ENCODE assay signal across 27 cellular contexts in the genomic region with DNA sequence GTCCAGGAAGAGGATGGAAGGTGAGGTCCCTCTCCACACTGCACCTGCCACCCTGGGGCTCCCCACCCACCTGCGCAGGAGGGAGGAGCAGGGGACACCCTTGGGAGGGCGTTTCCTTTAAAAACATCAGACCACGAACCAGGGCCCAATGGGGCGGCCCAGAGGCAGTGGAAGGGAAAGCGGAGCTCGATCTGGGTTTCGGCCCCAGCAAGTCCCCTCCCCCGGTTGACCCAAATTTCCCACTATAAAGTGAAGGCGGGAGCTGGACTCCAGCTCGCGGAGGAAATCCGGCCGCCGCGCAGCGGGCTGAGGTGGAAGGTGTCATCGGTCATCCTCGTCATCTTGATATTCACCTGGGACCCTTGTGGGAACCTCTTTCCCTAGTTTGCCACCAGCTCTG.
DNase-seq lines count a peak whose midpoint lies in the region; ATAC-seq and TF ChIP-seq lines count a peak whose summit lies in the region.
"Had no signal": no experiment of that assay in that cellular context is flagged by ENCODE, and none has a peak within 500 bp of the region (broad histone marks: within the 10 kb centered on the region; RNA-seq: fewer than 3 reads in every experiment).

No MANE protein-coding gene starts in this region.

- TF ChIP-seq POLR2A in stomach (IDR thresholded peaks at IDR 0.05): no peak

- intact Hi-C loops in stomach (cut with DNase I; ENCODE audit: low total_unique reads): no loop called here

- DNase-seq in activated CD4-positive, CD25-positive, alpha-beta regulatory T cell treated with anti-CD3 and anti-CD28 coated beads, Interleukin-2, amount 50 U/mL, for 72 hours: peak; percentile 19
- peak; percentile 71 for DNase-seq in H7
- peak; percentile 38 for DNase-seq in islet precursor cell
- peak; percentile 21 for DNase-seq in stomach
- DNase-seq: activated CD4-positive, alpha-beta T cell treated with anti-CD3 and anti-CD28 coated beads for 4 hours; CD4-positive, alpha-beta memory T cell; foreskin melanocyte; KBM-7; MG63; NCI-H510A; NK-92 treated with Interleukin-12 subunit alpha and Interleukin-12 subunit beta, amount 100 ng/mL, for 24 hours; PC-9; stimulated activated CD4-positive, alpha-beta T cell treated with anti-CD3 and anti-CD28 coated beads, Interleukin-12 subunit alpha, Interleukin-12 subunit beta, amount 100 ng/mL, for 4 hours; stimulated activated CD4-positive, alpha-beta T cell treated with anti-CD3 and anti-CD28 coated beads, Interleukin-4, amount 100 ng/mL, for 1 hour; T-helper 2 cell had no signal

- H3K36me3 ChIP-seq in H7 (replicated peaks; ENCODE audit: control insufficient read depth, insufficient read depth, low read length) (no peaks in the 10 kb centered on the region), stomach (no peaks in the 10 kb centered on the region)
- H3K36me3 ChIP-seq: cardiac muscle cell, esophagus muscularis mucosa, MG63, pancreas, uterus had no signal

- no peak overlapping the region for H3K4me3 ChIP-seq in H7 (ENCODE audit: insufficient read depth, low read depth, low read length)
- H3K4me3 ChIP-seq in stomach: no peak overlapping the region
- H3K4me3 ChIP-seq: cardiac muscle cell, coronary artery, esophagus muscularis mucosa, MG63, mucosa of descending colon, pancreas, PC-9, uterus had no signal

- H3K4me1 ChIP-seq in stomach: peaks cover 0 to 14% (median 7%) of the 10 kb centered on the region in 4 donors
- H3K4me1 ChIP-seq: pancreas had no signal

- peaks cover 2% of the 10 kb centered on the region; the same call in 1 of the 2 replicates for H3K27me3 ChIP-seq in H7 (ENCODE audit: control insufficient read depth, insufficient read depth, low read length)
- peaks cover 3 to 79% (median 52%) of the 10 kb centered on the region in 3 donors for H3K27me3 ChIP-seq in stomach
- H3K27me3 ChIP-seq: MG63, pancreas, uterus had no signal

- TF ChIP-seq CTCF in stomach (IDR thresholded peaks at IDR 0.05): no peak

- H3K27ac ChIP-seq in stomach: no peak overlapping the region
- H3K27ac ChIP-seq: cardiac muscle cell, coronary artery, esophagus muscularis mucosa, pancreas, PC-9, uterus had no signal

- peaks cover 0 to 8% (median 3%) of the 10 kb centered on the region in 4 donors for H3K9me3 ChIP-seq in stomach
- H3K9me3 ChIP-seq: mucosa of descending colon, pancreas had no signal

- ATAC-seq in activated CD4-positive, CD25-positive, alpha-beta regulatory T cell treated with anti-CD3 and anti-CD28 coated beads, Interleukin-2, amount 50 U/mL, for 24 hours: no peak
- ATAC-seq in HG02571 (IDR thresholded peaks at IDR 0.05; ENCODE audit: unreplicated experiment) (no peak), HG03442 (IDR thresholded peaks at IDR 0.05; ENCODE audit: unreplicated experiment) (no peak), GM21528 (IDR thresholded peaks at IDR 0.05; ENCODE audit: low FRiP score, unreplicated experiment) (no peak)
- ATAC-seq: HCT116; mucosa of descending colon; natural killer cell treated with Interleukin-12 subunit alpha and Interleukin-12 subunit beta and Interleukin-15 and Interleukin-18, amount 100 ng/mL, for 72 hours; pancreas had no signal

- no peak for TF ChIP-seq EP300 in stomach (IDR thresholded peaks at IDR 0.05)

- 49 to 78% (median 57%) methylated on average over 15 to 18 of the region's 18 CpGs for WGBS in stomach, 5 donors

Comparison
In these comparisons a context has a peak if more than half of its experiments do, and no peak if none do; other contexts are left out.
1. DNase-seq: peak in every context shown above with its lines; median percentile 71 in H7; 38 in islet precursor cell; 21 in stomach; 19 in activated CD4-positive, CD25-positive, alpha-beta regulatory T cell treated with anti-CD3 and anti-CD28 coated beads, Interleukin-2, amount 50 U/mL, for 72 hours.